15 cellular contexts compared by ENCODE assay signal in the genomic region with DNA sequence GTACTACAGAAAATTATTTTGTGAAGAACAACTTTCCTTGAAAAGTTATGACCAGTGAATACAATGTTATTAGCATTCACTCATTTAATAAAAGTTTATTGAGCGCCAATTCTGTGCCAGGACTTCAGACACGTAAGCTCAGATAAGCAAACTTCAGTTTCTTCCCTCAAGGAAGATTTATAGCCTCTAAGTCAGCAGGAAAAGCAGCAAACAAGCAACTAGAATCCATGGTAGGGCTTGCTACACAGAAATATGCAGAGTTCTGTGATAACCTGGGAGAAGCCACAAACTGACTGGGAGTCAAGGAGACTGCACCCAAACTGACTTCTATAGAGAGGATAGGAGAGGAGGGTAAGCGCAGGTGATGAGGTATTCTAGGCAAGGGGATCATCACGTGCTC. TPM values are rescaled to one million over a fixed set of nuclear protein-coding genes. Genes with fewer than 3 reads are reported as not detected.
DNase-seq lines count a peak whose midpoint lies in the region; ATAC-seq and TF ChIP-seq lines count a peak whose summit lies in the region.
"Had no signal": no experiment of that assay in that cellular context is flagged by ENCODE, and none has a peak within 500 bp of the region (broad histone marks: within the 10 kb centered on the region; RNA-seq: fewer than 3 reads in every experiment).

No MANE protein-coding gene starts in this region.

- H3K27me3 Mint-ChIP-seq in activated naive CD8-positive, alpha-beta T cell = no peaks in the 10 kb centered on the region
- no peaks in the 10 kb centered on the region for H3K27me3 Mint-ChIP-seq in activated naive CD8-positive, alpha-beta T cell treated with anti-CD3 and anti-CD28 coated beads, Interleukin-2, amount 50 U/mL, for 24 hours
- H3K27me3 Mint-ChIP-seq in activated naive CD8-positive, alpha-beta T cell treated with anti-CD3 and anti-CD28 coated beads for 36 hours = no peaks in the 10 kb centered on the region

- WGBS in mesodermal cell (ENCODE audit: insufficient coverage in 2 of 2), 2 experiments = 85 to 89% methylated on average over 3 to 4 of the region's 4 CpGs

- no peaks in the 10 kb centered on the region for H3K36me3 ChIP-seq in mesodermal cell (ENCODE audit: control insufficient read depth, insufficient read depth, low read length)
- no peaks in the 10 kb centered on the region for H3K36me3 ChIP-seq in uterus
- H3K36me3 ChIP-seq: SJCRH30 had no signal

- H3K4me1 ChIP-seq in mesodermal cell (ENCODE audit: control insufficient read depth, insufficient read depth, low read length, poor library complexity, severe bottlenecking) = peaks cover 9% of the 10 kb centered on the region
- no peaks in the 10 kb centered on the region for H3K4me1 ChIP-seq in uterus
- H3K4me1 ChIP-seq: SJCRH30 had no signal

- DNase-seq in activated naive CD8-positive, alpha-beta T cell treated with anti-CD3 and anti-CD28 coated beads, Interleukin-2, amount 50 U/mL, for 24 hours = no peak
- DNase-seq in activated naive CD8-positive, alpha-beta T cell treated with anti-CD3 and anti-CD28 coated beads for 36 hours = no peak
- DNase-seq in uterus (no peak), GM10266 (ENCODE audit: extremely low spot score) (no peak), GM19240 (ENCODE audit: insufficient read length, low spot score) (no peak)
- DNase-seq in effector CD4-positive, alpha-beta T cell = no peak
- DNase-seq: activated naive CD4-positive, alpha-beta T cell treated with anti-CD3 and anti-CD28 coated beads for 36 hours; NCI-H1694; NCI-H82; SJCRH30 had no signal

- TF ChIP-seq POLR2A in uterus (IDR thresholded peaks at IDR 0.05) = no peak

- ATAC-seq in activated naive CD8-positive, alpha-beta T cell treated with anti-CD3 and anti-CD28 coated beads, Interleukin-2, amount 50 U/mL, for 24 hours = no peak

- H3K9me3 ChIP-seq in mesodermal cell (ENCODE audit: control insufficient read depth, low read length) (no peaks in the 10 kb centered on the region), uterus (no peaks in the 10 kb centered on the region)
- H3K9me3 ChIP-seq: SJCRH30 had no signal

- intact Hi-C loops in uterus (cut with DNase I; ENCODE audit: low total_unique reads) = no loop called here

- H3K36me3 Mint-ChIP-seq in activated naive CD8-positive, alpha-beta T cell = no peaks in the 10 kb centered on the region
- H3K36me3 Mint-ChIP-seq in activated naive CD8-positive, alpha-beta T cell treated with anti-CD3 and anti-CD28 coated beads, Interleukin-2, amount 50 U/mL, for 24 hours (ENCODE audit: low read depth) = no peaks in the 10 kb centered on the region
- H3K36me3 Mint-ChIP-seq in activated naive CD8-positive, alpha-beta T cell treated with anti-CD3 and anti-CD28 coated beads for 36 hours = peaks cover 3% of the 10 kb centered on the region

- H3K27ac Mint-ChIP-seq in activated naive CD8-positive, alpha-beta T cell = no peak overlapping the region
- H3K27ac Mint-ChIP-seq in activated naive CD8-positive, alpha-beta T cell treated with anti-CD3 and anti-CD28 coated beads, Interleukin-2, amount 50 U/mL, for 24 hours = no peak overlapping the region
- peak overlapping the region; percentile 7 for H3K27ac Mint-ChIP-seq in activated naive CD8-positive, alpha-beta T cell treated with anti-CD3 and anti-CD28 coated beads for 36 hours
- H3K27ac Mint-ChIP-seq: activated naive CD4-positive, alpha-beta T cell treated with anti-CD3 and anti-CD28 coated beads for 36 hours had no signal

- peaks cover 29% of the 10 kb centered on the region for H3K4me1 Mint-ChIP-seq in activated naive CD8-positive, alpha-beta T cell (ENCODE audit: low read depth)
- H3K4me1 Mint-ChIP-seq in activated naive CD8-positive, alpha-beta T cell treated with anti-CD3 and anti-CD28 coated beads, Interleukin-2, amount 50 U/mL, for 24 hours = peaks cover 34% of the 10 kb centered on the region
- peaks cover 31% of the 10 kb centered on the region for H3K4me1 Mint-ChIP-seq in activated naive CD8-positive, alpha-beta T cell treated with anti-CD3 and anti-CD28 coated beads for 36 hours
- H3K4me1 Mint-ChIP-seq: neural crest cell had no signal

- TF ChIP-seq CTCF in uterus (IDR thresholded peaks at IDR 0.05) (no peak), GM10266 (IDR thresholded peaks at IDR 0.05; ENCODE audit: control insufficient read depth, insufficient read depth, low read depth, missing control alignments) (no peak)

- H3K27me3 ChIP-seq in uterus = no peaks in the 10 kb centered on the region
- H3K27me3 ChIP-seq: SJCRH30 had no signal

- peak overlapping the region; percentile 62 for H3K27ac ChIP-seq in mesodermal cell (ENCODE audit: low read depth, low read length, severe bottlenecking)
- H3K27ac ChIP-seq in uterus = peak overlapping the region; percentile 74 to 87
- H3K27ac ChIP-seq: SJCRH30 had no signal

- no peak overlapping the region for H3K4me3 ChIP-seq in mesodermal cell (ENCODE audit: extremely low read depth, insufficient read depth, low read length, poor library complexity, severe bottlenecking)
- H3K4me3 ChIP-seq in uterus = no peak overlapping the region
- H3K4me3 ChIP-seq: SJCRH30, skin epidermis had no signal

- H3K9me3 Mint-ChIP-seq in activated naive CD8-positive, alpha-beta T cell (ENCODE audit: low read depth) = no peaks in the 10 kb centered on the region
- H3K9me3 Mint-ChIP-seq in activated naive CD8-positive, alpha-beta T cell treated with anti-CD3 and anti-CD28 coated beads, Interleukin-2, amount 50 U/mL, for 24 hours = no peaks in the 10 kb centered on the region
- no peaks in the 10 kb centered on the region for H3K9me3 Mint-ChIP-seq in activated naive CD8-positive, alpha-beta T cell treated with anti-CD3 and anti-CD28 coated beads for 36 hours
- H3K9me3 Mint-ChIP-seq: activated naive CD4-positive, alpha-beta T cell treated with anti-CD3 and anti-CD28 coated beads for 36 hours; neural crest cell had no signal

- peak overlapping the region; percentile 42 for H3K4me3 Mint-ChIP-seq in activated naive CD8-positive, alpha-beta T cell
- H3K4me3 Mint-ChIP-seq in activated naive CD8-positive, alpha-beta T cell treated with anti-CD3 and anti-CD28 coated beads, Interleukin-2, amount 50 U/mL, for 24 hours = no peak overlapping the region
- no peak overlapping the region for H3K4me3 Mint-ChIP-seq in activated naive CD8-positive, alpha-beta T cell treated with anti-CD3 and anti-CD28 coated beads for 36 hours
- H3K4me3 Mint-ChIP-seq: activated naive CD4-positive, alpha-beta T cell treated with anti-CD3 and anti-CD28 coated beads for 36 hours; neural crest cell had no signal

RNA-seq across cellular contexts. Expression of a gene that starts 1.4 kb away (rescaled TPM):
- not detected for total RNA-seq in activated naive CD8-positive, alpha-beta T cell treated with anti-CD3 and anti-CD28 coated beads for 36 hours
- 1.6 TPM for polyA plus RNA-seq in mesodermal cell (2013, experiment 1 of 2)
- 1.5 TPM for polyA plus RNA-seq in mesodermal cell (2013, experiment 2 of 2)
- total RNA-seq in uterus = 100 to 1,000 TPM in 1 of 4 donors, 10 to 100 TPM in 3; 26.0 to 302 (median 43.0) TPM
- total RNA-seq: activated naive CD4-positive, alpha-beta T cell treated with anti-CD3 and anti-CD28 coated beads for 36 hours; dermis microvascular lymphatic vessel endothelial cell; neural crest cell; SJCRH30 had no signal

RNA-seq across cellular contexts. Expression of a gene that starts 18.5 kb away (rescaled TPM):
- not detected for total RNA-seq in activated naive CD8-positive, alpha-beta T cell treated with anti-CD3 and anti-CD28 coated beads for 36 hours
- polyA plus RNA-seq in mesodermal cell (2013, experiment 1 of 2) = not detected
- not detected for polyA plus RNA-seq in mesodermal cell (2013, experiment 2 of 2)
- 10 to 100 TPM in 2 of 4 donors, 1 to 10 TPM in 2; 8.5 to 24.4 (median 11.1) TPM for total RNA-seq in uterus
- total RNA-seq: activated naive CD4-positive, alpha-beta T cell treated with anti-CD3 and anti-CD28 coated beads for 36 hours; dermis microvascular lymphatic vessel endothelial cell; neural crest cell had no signal

Comparison
In these comparisons a context has a peak if more than half of its experiments do, and no peak if none do; other contexts are left out.
1. RNA of a gene that starts 1.4 kb away (total RNA-seq): 26.0 to 302 TPM in uterus; not detected in activated naive CD8-positive, alpha-beta T cell treated with anti-CD3 and anti-CD28 coated beads for 36 hours; every median in the first group is over 10 times any median in the second.
2. RNA of a gene that starts 18.5 kb away (total RNA-seq): 8.5 to 24.4 TPM in uterus; not detected in activated naive CD8-positive, alpha-beta T cell treated with anti-CD3 and anti-CD28 coated beads for 36 hours; every median in the first group is over 4 times any median in the second.